In the genomic region with DNA sequence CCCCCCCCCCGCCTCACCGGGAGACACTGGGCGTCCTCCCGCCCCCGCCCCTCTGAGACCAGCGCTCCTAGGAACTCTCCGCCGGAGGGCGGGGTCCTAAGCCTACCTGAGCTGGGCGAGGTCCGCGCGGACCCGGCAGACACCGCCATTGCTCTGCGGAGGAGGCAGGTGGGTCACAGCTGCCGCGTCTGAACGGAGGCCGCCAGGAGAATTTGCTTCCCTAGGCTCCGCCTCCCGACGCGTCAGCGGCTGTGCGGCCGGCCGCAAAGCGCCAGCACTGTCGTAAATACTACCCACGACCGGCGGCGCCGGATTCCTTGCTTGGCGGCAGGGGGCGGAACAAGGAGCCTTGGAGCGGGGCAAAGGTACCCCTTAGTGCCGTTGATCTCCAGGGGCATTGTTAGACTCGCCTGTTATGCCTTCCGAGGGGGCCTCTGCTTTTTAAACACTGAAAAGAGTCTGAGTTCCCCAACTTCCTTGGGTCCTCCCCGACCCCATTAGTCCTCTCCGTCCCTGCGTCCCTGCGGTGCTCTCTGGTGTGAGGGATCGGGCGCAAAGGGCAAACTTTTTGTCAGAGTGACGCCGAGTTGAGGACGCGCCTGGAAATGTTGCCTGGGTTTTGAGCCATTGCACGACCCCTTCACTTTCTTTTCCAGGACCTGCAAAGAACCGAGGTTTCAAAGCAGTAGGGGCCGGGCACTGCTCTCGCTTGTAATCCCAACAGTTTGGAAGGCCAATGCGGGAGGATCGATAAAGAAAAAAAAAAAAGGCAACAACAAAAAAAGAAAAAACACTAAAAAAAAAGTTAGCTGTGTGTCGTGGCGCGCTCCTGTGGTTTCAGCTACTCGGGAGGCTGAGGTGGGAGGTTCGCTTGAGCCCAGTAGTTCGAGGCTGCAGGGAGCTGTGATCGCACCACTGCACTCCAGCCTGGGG, we compare ENCODE assay signal across 7 cellular contexts.
DNase-seq lines count a peak whose midpoint lies in the region; ATAC-seq and TF ChIP-seq lines count a peak whose summit lies in the region.

TSS of gene GGCX (minus strand) at position 214 of the 933 bp plus-strand sequence. CDS start at position 149, 65 bp downstream.

- ATAC-seq in GM18511 (IDR thresholded peaks at IDR 0.05; ENCODE audit: unreplicated experiment) (peak; percentile 90), HG03025 (IDR thresholded peaks at IDR 0.05; ENCODE audit: low FRiP score, unreplicated experiment) (peak; percentile 84)

- in situ Hi-C loops in astrocyte of the cerebellum (cut with HindIII; ENCODE audit: low sequenced_read_pairs): no loop called here

- DNase-seq in NCI-H2081 treated with DMSO at 0.1 percent for 48 hours (lab: John Stamatoyannopoulos, UW) (peak; percentile 79), T1000 (lab: John Stamatoyannopoulos, UW) (peak; percentile 82), astrocyte of the cerebellum (ENCODE audit: low read depth) (peak; percentile 78), hippocampal formation (lab: John Stamatoyannopoulos, UW) (peak; percentile 90 to 92), retinal pigment epithelial cell (ENCODE audit: low read depth) (peak; percentile 83)

- H3K4me3 ChIP-seq in astrocyte of the cerebellum (ENCODE audit: low read depth, low read length) (peak within 1 kb of the TSS; percentile 89), retinal pigment epithelial cell (ENCODE audit: low read length) (peak within 1 kb of the TSS; percentile 95)

- TF ChIP-seq CTCF in astrocyte of the cerebellum (IDR thresholded peaks at IDR 0.05; ENCODE audit: low read depth, low read length, missing control alignments) (peak; percentile 10), retinal pigment epithelial cell (conservative IDR thresholded peaks at IDR 0.05; ENCODE audit: low read depth, low read length) (no peak)

Comparison
In these comparisons a context has a peak if more than half of its experiments do, and no peak if none do; other contexts are left out.
1. Peak in every context shown above with its lines: DNase-seq, ATAC-seq and H3K4me3 ChIP-seq.